Comparison of ENCODE assay signal across 1 cellular context in genomic region chr12:65491-66063, GRCh38. TPM values are rescaled to one million over a fixed set of nuclear protein-coding genes. Genes with fewer than 3 reads are reported as not detected.
"Had no signal": no experiment of that assay in that cellular context is flagged by ENCODE, and none has a peak within 500 bp of the region (broad histone marks: within the 10 kb centered on the region; RNA-seq: fewer than 3 reads in every experiment).

No MANE protein-coding gene starts in this region.

RNA-seq across cellular contexts. Expression of gene IQSEC3, which starts 1.0 kb away (rescaled TPM):
- total RNA-seq: activated CD4-positive, alpha-beta T cell treated with anti-CD3 and anti-CD28 coated beads for 36 hours had no signal
